Comparison of ENCODE assay signal across 13 cellular contexts in genomic region chr9:129322641-129323375, GRCh38.
DNase-seq lines count a peak whose midpoint lies in the region; ATAC-seq and TF ChIP-seq lines count a peak whose summit lies in the region.
"Had no signal": no experiment of that assay in that cellular context is flagged by ENCODE, and none has a peak within 500 bp of the region (broad histone marks: within the 10 kb centered on the region; RNA-seq: fewer than 3 reads in every experiment).

No MANE protein-coding gene starts in this region.

- no peak for TF ChIP-seq POLR2A in suprapubic skin (IDR thresholded peaks at IDR 0.05)

- peaks cover 41% of the 10 kb centered on the region for H3K4me1 ChIP-seq in mesodermal cell (ENCODE audit: control insufficient read depth, insufficient read depth, low read length, poor library complexity, severe bottlenecking)
- H3K4me1 ChIP-seq in suprapubic skin = peaks cover 70% of the 10 kb centered on the region

- no peak for ATAC-seq in activated CD8-positive, alpha-beta T cell treated with anti-CD3 and anti-CD28 coated beads for 36 hours
- no peak for ATAC-seq in activated CD8-positive, alpha-beta T cell treated with anti-CD3 and anti-CD28 coated beads, Interleukin-2, amount 10 ng/mL, durations not matched to agents 7 days and 5 days
- no peak for ATAC-seq in GM21390 (IDR thresholded peaks at IDR 0.05; ENCODE audit: unreplicated experiment)
- ATAC-seq: activated CD4-positive, CD25-positive, alpha-beta regulatory T cell treated with anti-CD3 and anti-CD28 coated beads, Interleukin-2, amount 50 U/mL, for 24 hours; T-helper 17 cell had no signal

- TF ChIP-seq CTCF in activated CD8-positive, alpha-beta T cell treated with anti-CD3 and anti-CD28 coated beads for 36 hours (IDR thresholded peaks at IDR 0.05) = no peak
- TF ChIP-seq CTCF in coronary artery (IDR thresholded peaks at IDR 0.05) = no peak
- TF ChIP-seq CTCF in suprapubic skin (IDR thresholded peaks at IDR 0.05) = no peak

- no peaks in the 10 kb centered on the region for H3K27me3 ChIP-seq in suprapubic skin

- DNase-seq in activated CD8-positive, alpha-beta T cell treated with anti-CD3 and anti-CD28 coated beads for 36 hours = peak; percentile 0
- no peak for DNase-seq in activated CD8-positive, alpha-beta T cell treated with anti-CD3 and anti-CD28 coated beads, Interleukin-2, amount 10 ng/mL, durations not matched to agents 7 days and 5 days
- peak; percentile 22 for DNase-seq in coronary artery (ENCODE audit: low spot score)
- peak; percentile 34 to 65 for DNase-seq in suprapubic skin (ENCODE audit: low spot score in 2 of 2)
- no peak for DNase-seq in stimulated activated CD4-positive, alpha-beta T cell treated with anti-CD3 and anti-CD28 coated beads, Interleukin-4, amount 100 ng/mL, for 4 hours
- DNase-seq in NCI-H345 (lab: John Stamatoyannopoulos, UW) = no peak
- DNase-seq: MM.1S, NCI-H2081, NCI-H82, T-helper 17 cell had no signal

- H3K27ac ChIP-seq in coronary artery (peak overlapping the region; percentile 92 to 95), mesodermal cell (ENCODE audit: low read depth, low read length, severe bottlenecking) (peak overlapping the region; percentile 33), suprapubic skin (no peak overlapping the region)

- no peaks in the 10 kb centered on the region for H3K36me3 Mint-ChIP-seq in activated CD8-positive, alpha-beta T cell treated with anti-CD3 and anti-CD28 coated beads for 36 hours (ENCODE audit: low read depth)
- no peaks in the 10 kb centered on the region for H3K36me3 Mint-ChIP-seq in activated CD8-positive, alpha-beta T cell treated with anti-CD3 and anti-CD28 coated beads, Interleukin-2, amount 10 ng/mL, durations not matched to agents 7 days and 5 days (ENCODE audit: low read depth)

- POLR2A ChIA-PET in activated CD8-positive, alpha-beta T cell treated with anti-CD3 and anti-CD28 coated beads for 36 hours (lab: Charles Lee) = no interaction called here
- POLR2A ChIA-PET in activated CD8-positive, alpha-beta T cell treated with anti-CD3 and anti-CD28 coated beads, Interleukin-2, amount 10 ng/mL, durations not matched to agents 7 days and 5 days (lab: Charles Lee) = interaction anchor here (0.6 to 1.0 kb wide), 2 partner anchors 9 to 87 kb away, joined by 3 read pairs; no protein-coding TSS in a partner anchor

- H3K27ac Mint-ChIP-seq in activated CD8-positive, alpha-beta T cell treated with anti-CD3 and anti-CD28 coated beads for 36 hours = no peak overlapping the region
- no peak overlapping the region for H3K27ac Mint-ChIP-seq in activated CD8-positive, alpha-beta T cell treated with anti-CD3 and anti-CD28 coated beads, Interleukin-2, amount 10 ng/mL, durations not matched to agents 7 days and 5 days
- H3K27ac Mint-ChIP-seq: T-helper 17 cell had no signal

- CTCF ChIA-PET in activated CD8-positive, alpha-beta T cell treated with anti-CD3 and anti-CD28 coated beads for 36 hours (lab: Charles Lee) = interaction anchor here (0.7 to 5.6 kb wide), 5 partner anchors 8 to 284 kb away, joined by 3 to 26 read pairs (median 3); no protein-coding TSS in a partner anchor
- CTCF ChIA-PET in activated CD8-positive, alpha-beta T cell treated with anti-CD3 and anti-CD28 coated beads, Interleukin-2, amount 10 ng/mL, durations not matched to agents 7 days and 5 days (lab: Charles Lee) = interaction anchor here (0.8 to 0.9 kb wide), 2 partner anchors 180 to 288 kb away, joined by 3 read pairs; no protein-coding TSS in a partner anchor

- intact Hi-C loops in activated CD8-positive, alpha-beta T cell treated with anti-CD3 and anti-CD28 coated beads for 36 hours (cut with micrococcal nuclease) = loop anchor here (10.0 kb wide), 2 partner anchors 148 to 282 kb away; partner anchors contain the start of gene IER5L

- H3K4me1 Mint-ChIP-seq in activated CD8-positive, alpha-beta T cell treated with anti-CD3 and anti-CD28 coated beads for 36 hours (ENCODE audit: low read depth) = peaks cover 29% of the 10 kb centered on the region
- peaks cover 18% of the 10 kb centered on the region for H3K4me1 Mint-ChIP-seq in activated CD8-positive, alpha-beta T cell treated with anti-CD3 and anti-CD28 coated beads, Interleukin-2, amount 10 ng/mL, durations not matched to agents 7 days and 5 days (ENCODE audit: low read depth)

- WGBS in mesodermal cell (ENCODE audit: insufficient coverage in 2 of 2), 2 experiments = 88 to 92% methylated on average over 11 to 16 of the region's 17 CpGs
- WGBS in suprapubic skin = 78% methylated on average over 16 of the region's 17 CpGs

- no peak overlapping the region for H3K4me3 ChIP-seq in coronary artery
- no peak overlapping the region for H3K4me3 ChIP-seq in mesodermal cell (ENCODE audit: extremely low read depth, insufficient read depth, low read length, poor library complexity, severe bottlenecking)
- H3K4me3 ChIP-seq in suprapubic skin = no peak overlapping the region

- TF ChIP-seq EP300 in suprapubic skin (IDR thresholded peaks at IDR 0.05) = no peak

- H3K9me3 ChIP-seq in mesodermal cell (ENCODE audit: control insufficient read depth, low read length) = no peaks in the 10 kb centered on the region
- no peaks in the 10 kb centered on the region for H3K9me3 ChIP-seq in suprapubic skin

- H3K36me3 ChIP-seq in mesodermal cell (ENCODE audit: control insufficient read depth, insufficient read depth, low read length) (no peaks in the 10 kb centered on the region), suprapubic skin (no peaks in the 10 kb centered on the region)

- H3K27me3 Mint-ChIP-seq in activated CD8-positive, alpha-beta T cell treated with anti-CD3 and anti-CD28 coated beads for 36 hours = no peaks in the 10 kb centered on the region
- H3K27me3 Mint-ChIP-seq in activated CD8-positive, alpha-beta T cell treated with anti-CD3 and anti-CD28 coated beads, Interleukin-2, amount 10 ng/mL, durations not matched to agents 7 days and 5 days (ENCODE audit: low read depth) = no peaks in the 10 kb centered on the region
- H3K27me3 Mint-ChIP-seq: T-helper 17 cell had no signal

- H3K4me3 Mint-ChIP-seq in activated CD8-positive, alpha-beta T cell treated with anti-CD3 and anti-CD28 coated beads for 36 hours = no peak overlapping the region
- H3K4me3 Mint-ChIP-seq in activated CD8-positive, alpha-beta T cell treated with anti-CD3 and anti-CD28 coated beads, Interleukin-2, amount 10 ng/mL, durations not matched to agents 7 days and 5 days = no peak overlapping the region

- H3K9me3 Mint-ChIP-seq in activated CD8-positive, alpha-beta T cell treated with anti-CD3 and anti-CD28 coated beads for 36 hours = no peaks in the 10 kb centered on the region
- no peaks in the 10 kb centered on the region for H3K9me3 Mint-ChIP-seq in activated CD8-positive, alpha-beta T cell treated with anti-CD3 and anti-CD28 coated beads, Interleukin-2, amount 10 ng/mL, durations not matched to agents 7 days and 5 days (ENCODE audit: insufficient read depth)

Comparison
In these comparisons a context has a peak if more than half of its experiments do, and no peak if none do; other contexts are left out.
1. DNase-seq: peak in activated CD8-positive, alpha-beta T cell treated with anti-CD3 and anti-CD28 coated beads for 36 hours (single experiment), coronary artery (single experiment) and suprapubic skin (2 of 2); none in activated CD8-positive, alpha-beta T cell treated with anti-CD3 and anti-CD28 coated beads, Interleukin-2, amount 10 ng/mL, durations not matched to agents 7 days and 5 days (single experiment), stimulated activated CD4-positive, alpha-beta T cell treated with anti-CD3 and anti-CD28 coated beads, Interleukin-4, amount 100 ng/mL, for 4 hours (0 of 2) and NCI-H345 (single experiment).